16 cellular contexts compared by ENCODE assay signal in the genomic region with DNA sequence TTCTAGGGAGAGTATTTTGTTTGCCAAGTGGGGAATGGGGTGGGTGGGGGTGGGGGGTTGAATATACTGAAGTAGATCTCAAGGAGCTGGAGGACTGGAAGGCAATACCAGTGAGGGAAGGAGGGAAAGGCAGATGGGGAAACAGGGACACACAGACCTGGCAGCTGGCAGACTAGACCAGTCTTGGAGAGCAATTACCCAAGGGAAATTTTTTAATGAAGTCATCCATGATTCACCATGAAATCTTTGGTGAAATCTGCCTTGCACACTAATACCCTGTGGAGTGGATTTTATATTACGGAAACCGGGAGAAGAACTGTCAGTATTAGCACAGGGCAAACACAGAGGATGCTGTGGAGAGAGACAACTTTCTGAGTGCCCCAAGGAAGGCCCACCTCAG. TPM values are rescaled to one million over a fixed set of nuclear protein-coding genes. Genes with fewer than 3 reads are reported as not detected.
DNase-seq lines count a peak whose midpoint lies in the region; ATAC-seq, FAIRE-seq and TF ChIP-seq lines count a peak whose summit lies in the region.
"Had no signal": no experiment of that assay in that cellular context is flagged by ENCODE, and none has a peak within 500 bp of the region (broad histone marks: within the 10 kb centered on the region; RNA-seq: fewer than 3 reads in every experiment).

No MANE protein-coding gene starts in this region.

- no peak overlapping the region for H3K4me3 Mint-ChIP-seq in astrocyte (ENCODE audit: unreplicated experiment)
- H3K4me3 Mint-ChIP-seq in activated naive CD4-positive, alpha-beta T cell treated with anti-CD3 and anti-CD28 coated beads, Interleukin-2, amount 10 ng/mL, durations not matched to agents 7 days and 5 days, result no peak overlapping the region

- H3K36me3 Mint-ChIP-seq in astrocyte (ENCODE audit: low read depth, unreplicated experiment), result no peaks in the 10 kb centered on the region
- no peaks in the 10 kb centered on the region for H3K36me3 Mint-ChIP-seq in activated naive CD4-positive, alpha-beta T cell treated with anti-CD3 and anti-CD28 coated beads, Interleukin-2, amount 10 ng/mL, durations not matched to agents 7 days and 5 days

- no peak for FAIRE-seq in astrocyte (lab: Jason Lieb, UNC)
- FAIRE-seq: GM12891 had no signal

- DNase-seq in DMS 273 treated with DMSO at 0.1 percent for 48 hours (lab: John Stamatoyannopoulos, UW) (peak; percentile 93), NCI-H2171 (lab: John Stamatoyannopoulos, UW) (peak; percentile 95), astrocyte (ENCODE audit: low read depth) (peak; percentile 2), kidney glomerular epithelial cell (lab: John Stamatoyannopoulos, UW) (peak; percentile 18), brain microvascular endothelial cell (no peak), HT-29 (ENCODE audit: low spot score) (no peak)
- no peak for DNase-seq in activated naive CD4-positive, alpha-beta T cell treated with anti-CD3 and anti-CD28 coated beads, Interleukin-2, amount 10 ng/mL, durations not matched to agents 7 days and 5 days
- DNase-seq: DMS79, left lung, NCI-H345, Peyer's patch had no signal

- H3K27ac ChIP-seq in astrocyte (ENCODE audit: low read depth, low read length), result no peak overlapping the region
- H3K27ac ChIP-seq in brain microvascular endothelial cell, result no peak overlapping the region
- H3K27ac ChIP-seq: hepatocyte, left lung, Peyer's patch had no signal

- in situ Hi-C loops in brain microvascular endothelial cell (cut with HindIII; ENCODE audit: low pct_ligation_motif_present, low sequenced_read_pairs), result no loop called here

- no peak overlapping the region for H2AFZ ChIP-seq in astrocyte (ENCODE audit: low read depth, low read length)
- H2AFZ ChIP-seq: hepatocyte had no signal

- H4K20me1 ChIP-seq in astrocyte (ENCODE audit: insufficient read depth, low read length), result no peaks in the 10 kb centered on the region

- H3K79me2 ChIP-seq in astrocyte (ENCODE audit: insufficient read depth, low read length), result no peaks in the 10 kb centered on the region
- H3K79me2 ChIP-seq: hepatocyte had no signal

- no peak overlapping the region for H3K9ac ChIP-seq in astrocyte (ENCODE audit: low read length)

- H3K36me3 ChIP-seq in astrocyte (ENCODE audit: insufficient read depth, low read length), result no peaks in the 10 kb centered on the region
- no peaks in the 10 kb centered on the region for H3K36me3 ChIP-seq in brain microvascular endothelial cell (replicated peaks)
- H3K36me3 ChIP-seq: left lung, Peyer's patch had no signal

- CTCF ChIA-PET in activated naive CD4-positive, alpha-beta T cell treated with anti-CD3 and anti-CD28 coated beads, Interleukin-2, amount 10 ng/mL, durations not matched to agents 7 days and 5 days (lab: Charles Lee), result no interaction called here

- no peak overlapping the region for H3K4me2 ChIP-seq in astrocyte (ENCODE audit: low read length)
- H3K4me2 ChIP-seq: hepatocyte had no signal

- H3K27me3 Mint-ChIP-seq in astrocyte (ENCODE audit: low read depth, unreplicated experiment), result peaks cover 6% of the 10 kb centered on the region
- no peaks in the 10 kb centered on the region for H3K27me3 Mint-ChIP-seq in activated naive CD4-positive, alpha-beta T cell treated with anti-CD3 and anti-CD28 coated beads, Interleukin-2, amount 10 ng/mL, durations not matched to agents 7 days and 5 days

- no peaks in the 10 kb centered on the region for H3K4me1 ChIP-seq in astrocyte (ENCODE audit: insufficient read depth, low read length)
- H3K4me1 ChIP-seq: left lung, Peyer's patch had no signal

- peaks cover 4% of the 10 kb centered on the region for H3K9me3 ChIP-seq in astrocyte (ENCODE audit: insufficient read depth, low read depth, low read length)
- H3K9me3 ChIP-seq: left lung, Peyer's patch had no signal

- no peak for ATAC-seq in HG02571 (IDR thresholded peaks at IDR 0.05; ENCODE audit: unreplicated experiment)
- ATAC-seq: left lung had no signal

- H3K4me1 Mint-ChIP-seq in astrocyte (ENCODE audit: low read depth, unreplicated experiment), result peaks cover 3% of the 10 kb centered on the region
- no peaks in the 10 kb centered on the region for H3K4me1 Mint-ChIP-seq in activated naive CD4-positive, alpha-beta T cell treated with anti-CD3 and anti-CD28 coated beads, Interleukin-2, amount 10 ng/mL, durations not matched to agents 7 days and 5 days

- no peak overlapping the region for H3K27ac Mint-ChIP-seq in astrocyte (ENCODE audit: unreplicated experiment)
- H3K27ac Mint-ChIP-seq in activated naive CD4-positive, alpha-beta T cell treated with anti-CD3 and anti-CD28 coated beads, Interleukin-2, amount 10 ng/mL, durations not matched to agents 7 days and 5 days, result no peak overlapping the region
- H3K27ac Mint-ChIP-seq: progenitor cell of endocrine pancreas had no signal

- TF ChIP-seq CTCF in astrocyte (IDR thresholded peaks at IDR 0.05; ENCODE audit: insufficient read depth, low read depth, low read length) (no peak), brain microvascular endothelial cell (IDR thresholded peaks at IDR 0.05; ENCODE audit: low read depth, low read length, missing control alignments) (no peak)

- H3K4me3 ChIP-seq in astrocyte (ENCODE audit: insufficient read depth, low read depth, low read length) (no peak overlapping the region), brain microvascular endothelial cell (ENCODE audit: low read depth, low read length) (no peak overlapping the region)
- H3K4me3 ChIP-seq: hepatocyte, left lung, Peyer's patch had no signal

- H3K27me3 ChIP-seq in astrocyte (ENCODE audit: insufficient read depth, low read length) (no peaks in the 10 kb centered on the region), brain microvascular endothelial cell (replicated peaks) (no peaks in the 10 kb centered on the region)
- H3K27me3 ChIP-seq: hepatocyte, Peyer's patch had no signal

- H3K9me3 Mint-ChIP-seq in astrocyte (ENCODE audit: unreplicated experiment), result peaks cover 5% of the 10 kb centered on the region
- H3K9me3 Mint-ChIP-seq in activated naive CD4-positive, alpha-beta T cell treated with anti-CD3 and anti-CD28 coated beads, Interleukin-2, amount 10 ng/mL, durations not matched to agents 7 days and 5 days, result no peaks in the 10 kb centered on the region

RNA-seq across cellular contexts. Expression of a gene that starts 29.7 kb away (rescaled TPM):
- 4.7 and 10.8 TPM in 2 replicates for total RNA-seq in astrocyte
- not detected in 2 replicates for total RNA-seq in HT-29 (2014; rRNA removed; shearing (Covaris generic))
- total RNA-seq: T-helper 2 cell treated with Interferon-gamma antibody and Interleukin-4, amounts not matched to agents 100 ng/mL and 5 ng/mL, for 36 hours had no signal

Comparison
In these comparisons a context has a peak if more than half of its experiments do, and no peak if none do; other contexts are left out.
1. DNase-seq: peak in DMS 273 treated with DMSO at 0.1 percent for 48 hours (single experiment), NCI-H2171 (single experiment), astrocyte (single experiment) and kidney glomerular epithelial cell (single experiment); none in activated naive CD4-positive, alpha-beta T cell treated with anti-CD3 and anti-CD28 coated beads, Interleukin-2, amount 10 ng/mL, durations not matched to agents 7 days and 5 days (single experiment), brain microvascular endothelial cell (single experiment) and HT-29 (single experiment).